Comparison of ENCODE assay signal across 8 cellular contexts in the genomic region with DNA sequence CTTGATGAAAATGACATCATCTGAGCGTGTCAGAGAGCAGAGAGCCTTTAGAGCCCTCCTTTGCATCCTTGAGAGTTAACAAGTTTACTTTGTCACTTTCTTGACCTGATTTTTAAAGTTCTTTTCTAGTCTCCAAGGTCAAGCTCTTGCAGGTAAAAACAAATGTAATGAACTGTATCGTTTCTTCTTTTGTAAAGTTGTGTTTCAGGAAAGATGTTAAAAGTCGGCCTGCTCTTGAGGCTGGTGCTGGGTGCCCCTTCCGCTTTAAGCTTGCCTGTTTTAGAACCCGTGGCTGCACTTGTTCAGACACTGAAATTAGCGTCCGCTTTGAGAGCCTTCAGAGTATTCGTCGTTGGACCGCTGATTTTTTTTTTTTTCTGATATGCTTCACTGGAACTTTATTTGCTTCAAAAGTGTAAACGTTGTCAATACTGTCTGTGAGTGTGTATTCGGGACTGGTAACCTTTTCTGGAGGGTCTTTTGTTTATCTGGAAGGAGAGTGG. TPM values are rescaled to one million over a fixed set of nuclear protein-coding genes. Genes with fewer than 3 reads are reported as not detected.
A peak's percentile ranks its signal among the peaks of the same experiment; 100 is the strongest.
DNase-seq lines count a peak whose midpoint lies in the region; ATAC-seq and TF ChIP-seq lines count a peak whose summit lies in the region.

No MANE protein-coding gene starts in this region.

- CTCF ChIA-PET in PC-3 (lab: Charles Lee) = no interaction called here

- POLR2A ChIA-PET in PC-3 (lab: Charles Lee; ENCODE audit: unreplicated experiment) = interaction anchor here (0.7 kb wide), 1 partner anchor 1186 kb away, joined by 3 read pairs; no protein-coding TSS in a partner anchor

- no peaks in the 10 kb centered on the region for H3F3A ChIP-seq in PC-3 (ENCODE audit: low read length, unreplicated experiment)

- H3K27me3 Mint-ChIP-seq in activated T-cell treated with anti-CD3 and anti-CD28 coated beads, Interleukin-2, amount 50 U/mL, for 4 hours (ENCODE audit: low read depth) = no peaks in the 10 kb centered on the region

- peaks cover 47% of the 10 kb centered on the region for H3K4me1 Mint-ChIP-seq in activated T-cell treated with anti-CD3 and anti-CD28 coated beads, Interleukin-2, amount 50 U/mL, for 4 hours (ENCODE audit: low read depth)

- no peak for ATAC-seq in activated T-cell treated with anti-CD3 and anti-CD28 coated beads, Interleukin-2, amount 50 U/mL, for 4 hours
- ATAC-seq in PC-3 = 0 out of 2 replicates have a peak, but pooled peaks have one; percentile 2
- no peak for ATAC-seq in HG03439 (IDR thresholded peaks at IDR 0.05; ENCODE audit: unreplicated experiment)

- no peaks in the 10 kb centered on the region for H3K36me3 ChIP-seq in PC-3 (ENCODE audit: low read depth, low read length)

- peak overlapping the region; percentile 85 for H3K4me3 ChIP-seq in PC-3 (ENCODE audit: low read length)
- peak overlapping the region; percentile 61 to 98 (median 81) for H3K4me3 ChIP-seq in dorsolateral prefrontal cortex
- peak overlapping the region; percentile 72 for H3K4me3 ChIP-seq in mononuclear cell (ENCODE audit: low read length)

- no peaks in the 10 kb centered on the region for H3K9me3 ChIP-seq in PC-3 (ENCODE audit: low read length)
- no peaks in the 10 kb centered on the region for H3K9me3 ChIP-seq in mononuclear cell (ENCODE audit: low read depth, low read length)

- H3K4me2 ChIP-seq in PC-3 (ENCODE audit: low read length) = peak overlapping the region; percentile 84

- TSS peak; percentile 54 for BruUV-seq in PC-3 (replicated peaks; lab: Mats Ljungman, UMichigan)

- no peaks in the 10 kb centered on the region for H3K36me3 Mint-ChIP-seq in activated T-cell treated with anti-CD3 and anti-CD28 coated beads, Interleukin-2, amount 50 U/mL, for 4 hours (ENCODE audit: insufficient read depth)

- H3K4me1 ChIP-seq in PC-3 (ENCODE audit: insufficient read depth, low read length) (peaks cover 26% of the 10 kb centered on the region), mononuclear cell (ENCODE audit: insufficient read depth, low read length) (peaks cover 38% of the 10 kb centered on the region)

- H3K27ac ChIP-seq in PC-3 (ENCODE audit: low read length) (no peak overlapping the region), dorsolateral prefrontal cortex (peak overlapping the region in 54 of 59 donors; percentile 2 to 89 (median 73))

- H3K4me3 Mint-ChIP-seq in activated T-cell treated with anti-CD3 and anti-CD28 coated beads, Interleukin-2, amount 50 U/mL, for 4 hours = peak overlapping the region; percentile 83

- TF ChIP-seq CTCF in PC-3 (conservative IDR thresholded peaks at IDR 0.05; ENCODE audit: low read depth, low read length) (no peak), dorsolateral prefrontal cortex (IDR thresholded peaks at IDR 0.05 in 54 of 56, conservative IDR thresholded peaks at IDR 0.05 in 2 of 56; ENCODE audit: low read depth in 1 of 56, partially characterized antibody in 56 of 56) (no peak)

- H3K9ac ChIP-seq in PC-3 (ENCODE audit: low read length) = peak overlapping the region; percentile 62

- H2AFZ ChIP-seq in PC-3 (ENCODE audit: low read length) = peak overlapping the region; percentile 80

- H3K9me3 Mint-ChIP-seq in activated T-cell treated with anti-CD3 and anti-CD28 coated beads, Interleukin-2, amount 50 U/mL, for 4 hours = no peaks in the 10 kb centered on the region

- intact Hi-C loops in PC-3 (cut with micrococcal nuclease) (loop anchor here (5.0 kb wide), 1 partner anchor 83 kb away; no protein-coding TSS in a partner anchor), dorsolateral prefrontal cortex (cut with DNase I) (loop anchor here (5.0 kb wide), 3 partner anchors 38 to 83 kb away; a partner anchor contains a TSS)

- peaks cover 10% of the 10 kb centered on the region; the same call in 1 of the 2 replicates for H4K20me1 ChIP-seq in PC-3 (ENCODE audit: low read length)

- peaks cover 56% of the 10 kb centered on the region for H3K79me2 ChIP-seq in PC-3 (ENCODE audit: low read length)

- no peaks in the 10 kb centered on the region for H3K9me2 ChIP-seq in PC-3 (replicated peaks; ENCODE audit: low read length)

- H3K27me3 ChIP-seq in PC-3 (ENCODE audit: low read length) = no peaks in the 10 kb centered on the region
- no peaks in the 10 kb centered on the region for H3K27me3 ChIP-seq in dorsolateral prefrontal cortex
- no peaks in the 10 kb centered on the region for H3K27me3 ChIP-seq in mononuclear cell (ENCODE audit: insufficient read depth, low read length)

- no peak for DNase-seq in activated T-cell treated with anti-CD3 and anti-CD28 coated beads, Interleukin-2, amount 50 U/mL, for 4 hours
- DNase-seq in activated T-cell treated with anti-CD3 and anti-CD28 coated beads, Interleukin-2, amount 50 U/mL, for 48 hours = no peak
- peak; percentile 31 for DNase-seq in PC-3
- peak in 1 of 10 donors; percentile 13 for DNase-seq in dorsolateral prefrontal cortex
- no peak for DNase-seq in GDM1 (lab: John Stamatoyannopoulos, UW)
- DNase-seq in SHP77 treated with DMSO at 0.1 percent for 48 hours (lab: John Stamatoyannopoulos, UW) = no peak

RNA-seq across cellular contexts. Expression of a gene that starts 52.6 kb away (rescaled TPM):
- 1 to 10 TPM; 7.3 to 8.8 (median 8.2) TPM for total RNA-seq in activated T-cell treated with anti-CD3 and anti-CD28 coated beads, Interleukin-2, amount 50 U/mL, for 4 hours
- total RNA-seq in PC-3 (2014; rRNA removed) (4.8 and 10.0 TPM in 2 replicates), dorsolateral prefrontal cortex (10 to 100 TPM in 114 of 120 experiments, 1 to 10 TPM in 6; 7.7 to 29.9 (median 14.8) TPM), mononuclear cell (42.5 TPM)
